In the genomic region with DNA sequence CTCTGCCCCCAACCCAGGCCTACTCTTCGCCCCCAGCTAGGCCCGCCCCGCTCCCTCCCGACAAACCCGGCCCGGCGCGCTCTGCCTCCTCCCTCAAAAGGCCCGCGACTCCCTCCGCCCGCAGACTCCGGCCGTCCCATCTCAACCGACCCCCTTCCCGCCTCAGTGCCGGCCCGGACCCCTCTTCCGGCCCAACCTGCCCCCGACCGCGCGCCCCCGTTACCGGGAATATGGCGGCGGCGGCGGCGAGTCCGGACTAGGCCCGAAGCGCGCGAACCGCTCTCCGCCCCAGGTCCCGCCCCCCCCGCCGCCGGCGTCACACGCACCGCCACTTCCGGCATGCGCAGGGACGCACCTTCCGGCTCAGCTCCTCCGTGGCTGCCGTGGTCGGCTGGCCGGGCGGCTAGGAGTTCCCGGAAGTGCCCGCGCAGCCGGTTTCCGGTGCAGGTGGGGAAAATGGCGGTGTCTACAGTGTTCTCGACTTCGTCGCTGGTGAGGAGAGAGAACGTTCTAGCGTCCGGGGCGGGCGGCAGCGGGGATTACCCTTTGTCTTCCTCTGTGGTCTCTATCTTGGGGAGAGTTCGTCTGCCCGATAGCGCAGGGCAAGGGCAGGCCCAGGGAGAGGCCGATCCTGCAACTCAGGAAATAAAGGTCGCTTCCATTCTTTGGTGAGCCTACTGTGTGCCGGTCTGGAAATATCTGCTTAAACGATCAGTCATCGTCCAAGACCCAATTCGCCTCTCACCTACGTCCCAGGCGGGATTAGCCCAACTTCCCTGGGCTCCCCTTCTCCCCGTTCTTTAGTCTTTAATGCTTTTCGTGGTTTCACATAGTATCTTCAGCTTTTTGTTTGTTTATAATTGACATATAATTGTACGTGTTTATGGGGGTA, we compare ENCODE assay signal across 8 cellular contexts. TPM values are rescaled to one million over a fixed set of nuclear protein-coding genes. Genes with fewer than 3 reads are reported as not detected.
DNase-seq lines count a peak whose midpoint lies in the region; FAIRE-seq and TF ChIP-seq lines count a peak whose summit lies in the region.

A gene with protein sequence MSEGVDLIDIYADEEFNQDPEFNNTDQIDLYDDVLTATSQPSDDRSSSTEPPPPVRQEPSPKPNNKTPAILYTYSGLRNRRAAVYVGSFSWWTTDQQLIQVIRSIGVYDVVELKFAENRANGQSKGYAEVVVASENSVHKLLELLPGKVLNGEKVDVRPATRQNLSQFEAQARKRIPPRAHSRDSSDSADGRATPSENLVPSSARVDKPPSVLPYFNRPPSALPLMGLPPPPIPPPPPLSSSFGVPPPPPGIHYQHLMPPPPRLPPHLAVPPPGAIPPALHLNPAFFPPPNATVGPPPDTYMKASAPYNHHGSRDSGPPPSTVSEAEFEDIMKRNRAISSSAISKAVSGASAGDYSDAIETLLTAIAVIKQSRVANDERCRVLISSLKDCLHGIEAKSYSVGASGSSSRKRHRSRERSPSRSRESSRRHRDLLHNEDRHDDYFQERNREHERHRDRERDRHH (minus strand): TSS at position 285 of the 892 bp plus-strand sequence. CDS start 740 bp downstream, outside the sequence.
A gene (plus strand): TSS at position 434 of the 892 bp plus-strand sequence. CDS start 23 bp downstream, at position 457.

- peak within 1 kb of the TSS; percentile 89 for H3K23ac ChIP-seq in neuronal stem cell (ENCODE audit: low read depth, low read length, poor library complexity)

- H3K36me3 Mint-ChIP-seq in activated naive CD4-positive, alpha-beta T cell treated with anti-CD3 and anti-CD28 coated beads for 36 hours (ENCODE audit: low read depth): peaks cover 33% of the 10 kb centered on the region

- peak within 1 kb of the TSS; percentile 100 for H3K18ac ChIP-seq in neuronal stem cell (ENCODE audit: low read length)

- H3K4me1 ChIP-seq in neuronal stem cell (ENCODE audit: control insufficient read depth in 2 of 2, insufficient read depth in 1 of 2, low read depth in 1 of 2, low read length in 2 of 2) (peaks cover 0 to 8% of the 10 kb centered on the region in 2 donors), subcutaneous abdominal adipose tissue (ENCODE audit: control insufficient read depth in 5 of 5, insufficient read depth in 5 of 5, low read length in 5 of 5) (peaks cover 3 to 30% (median 20%) of the 10 kb centered on the region in 5 donors)

- CTCF ChIA-PET in activated naive CD4-positive, alpha-beta T cell treated with anti-CD3 and anti-CD28 coated beads for 36 hours (lab: Charles Lee): interaction anchor here (1.0 to 1.6 kb wide), 4 partner anchors 16 to 94 kb away, joined by 4 to 10 read pairs (median 8); a partner anchor contains a TSS

- H3K14ac ChIP-seq in neuronal stem cell (ENCODE audit: low read length): peak within 1 kb of the TSS; percentile 98

- peaks cover 3% of the 10 kb centered on the region for H3K79me1 ChIP-seq in neuronal stem cell (ENCODE audit: low read depth, low read length)

- no peak within 1 kb of the TSS for H4K91ac ChIP-seq in neuronal stem cell (ENCODE audit: low read depth, low read length, poor library complexity)

- H3K27ac Mint-ChIP-seq in activated naive CD4-positive, alpha-beta T cell treated with anti-CD3 and anti-CD28 coated beads for 36 hours: peak within 1 kb of the TSS; percentile 97

- peak within 1 kb of the TSS; percentile 98 for H2BK5ac ChIP-seq in neuronal stem cell (ENCODE audit: low read length)

- H2AFZ ChIP-seq in neuronal stem cell (ENCODE audit: low read length): peak within 1 kb of the TSS; percentile 95

- peak; percentile 92 for TF ChIP-seq POLR2A in NB4 (IDR thresholded peaks at IDR 0.05; ENCODE audit: extremely low read depth, insufficient read length)

- peak within 1 kb of the TSS; percentile 78 for H3K4me2 ChIP-seq in neuronal stem cell (ENCODE audit: insufficient read depth, low read length, poor library complexity, severe bottlenecking)

- no peak within 1 kb of the TSS for H2BK12ac ChIP-seq in neuronal stem cell (ENCODE audit: low read length)

- H3K4me3 Mint-ChIP-seq in activated naive CD4-positive, alpha-beta T cell treated with anti-CD3 and anti-CD28 coated beads for 36 hours: peak within 1 kb of the TSS; percentile 98

- intact Hi-C loops in activated naive CD4-positive, alpha-beta T cell treated with anti-CD3 and anti-CD28 coated beads for 36 hours (cut with micrococcal nuclease): loop anchor here (1.0 to 5.0 kb wide), 9 partner anchors 17 to 587 kb away; a partner anchor contains a TSS

- H3K9me3 Mint-ChIP-seq in activated naive CD4-positive, alpha-beta T cell treated with anti-CD3 and anti-CD28 coated beads for 36 hours: no peaks in the 10 kb centered on the region

- H2BK15ac ChIP-seq in neuronal stem cell (ENCODE audit: low read length): peak within 1 kb of the TSS; percentile 82

- peaks cover 23 to 68% of the 10 kb centered on the region in 2 donors for H3K36me3 ChIP-seq in neuronal stem cell (replicated peaks in 1 of 2; ENCODE audit: control insufficient read depth in 2 of 2, insufficient read depth in 2 of 2, low read length in 2 of 2)
- H3K36me3 ChIP-seq in subcutaneous abdominal adipose tissue (ENCODE audit: control insufficient read depth in 5 of 5, insufficient read depth in 5 of 5, low read length in 5 of 5): peaks cover 21 to 42% (median 31%) of the 10 kb centered on the region in 5 donors

- peak within 1 kb of the TSS; percentile 93 for H3K27ac ChIP-seq in neuronal stem cell (replicated peaks; ENCODE audit: low read length)
- peak within 1 kb of the TSS; percentile 97 for H3K27ac ChIP-seq in subcutaneous abdominal adipose tissue (ENCODE audit: low read depth, low read length)

- H3K4me3 ChIP-seq in HFF-Myc (replicated peaks; ENCODE audit: low read depth, low read length) (peak within 1 kb of the TSS; percentile 85), NB4 (ENCODE audit: low read depth, low read length) (peak within 1 kb of the TSS; percentile 89), neuronal stem cell (ENCODE audit: low read length in 2 of 2) (peak within 1 kb of the TSS; percentile 60 to 94), subcutaneous abdominal adipose tissue (ENCODE audit: low read depth in 1 of 5, low read length in 5 of 5) (peak within 1 kb of the TSS; percentile 85 to 99 (median 96))

- no peak for FAIRE-seq in frontal cortex (lab: Jason Lieb, UNC)

- no CpG with 5 or more reads among the region's 82 CpGs for WGBS in neuronal stem cell (ENCODE audit: extremely low coverage in 2 of 2, insufficient read length in 2 of 2, insufficient replicate concordance in 1 of 2), 2 donors

- peak within 1 kb of the TSS; percentile 44 for H2BK120ac ChIP-seq in neuronal stem cell (ENCODE audit: low read depth, low read length)

- H3K4me1 Mint-ChIP-seq in activated naive CD4-positive, alpha-beta T cell treated with anti-CD3 and anti-CD28 coated beads for 36 hours (ENCODE audit: low read depth): peaks cover 65% of the 10 kb centered on the region

- H2AK5ac ChIP-seq in neuronal stem cell (ENCODE audit: low read depth, low read length): peak within 1 kb of the TSS; percentile 76

- TF ChIP-seq CTCF in HFF-Myc (IDR thresholded peaks at IDR 0.05; ENCODE audit: low read depth, low read length, missing control alignments): no peak
- no peak for TF ChIP-seq CTCF in NB4 (IDR thresholded peaks at IDR 0.05; ENCODE audit: low read depth, low read length)

- H3K27me3 Mint-ChIP-seq in activated naive CD4-positive, alpha-beta T cell treated with anti-CD3 and anti-CD28 coated beads for 36 hours (ENCODE audit: low read depth): no peaks in the 10 kb centered on the region

- H3K9ac ChIP-seq in neuronal stem cell (ENCODE audit: low read depth, low read length, poor library complexity) (peak within 1 kb of the TSS; percentile 96), subcutaneous abdominal adipose tissue (ENCODE audit: low read length in 5 of 5) (peak within 1 kb of the TSS; percentile 97 to 99 (median 99))

- H3K27me3 ChIP-seq in neuronal stem cell (ENCODE audit: control insufficient read depth in 3 of 3, insufficient read depth in 3 of 3, low read depth in 1 of 3, low read length in 3 of 3) (no peaks in the 10 kb centered on the region), subcutaneous abdominal adipose tissue (ENCODE audit: control insufficient read depth in 5 of 5, insufficient read depth in 4 of 5, low read length in 5 of 5) (no peaks in the 10 kb centered on the region)

- H3K4ac ChIP-seq in neuronal stem cell (ENCODE audit: low read length): peak within 1 kb of the TSS; percentile 97

- H3K9me3 ChIP-seq in neuronal stem cell (replicated peaks in 1 of 2; ENCODE audit: control insufficient read depth in 2 of 2, insufficient read depth in 1 of 2, low read depth in 1 of 2, low read length in 2 of 2): peaks cover 0 to 6% of the 10 kb centered on the region in 2 donors
- H3K9me3 ChIP-seq in subcutaneous abdominal adipose tissue (ENCODE audit: control insufficient read depth in 5 of 5, low read length in 5 of 5): no peaks in the 10 kb centered on the region

- H4K8ac ChIP-seq in neuronal stem cell (ENCODE audit: low read depth, low read length): peak within 1 kb of the TSS; percentile 92

- DNase-seq in GM04503 (ENCODE audit: low read depth) (peak; percentile 55), HFF-Myc (ENCODE audit: extremely low read depth, low read depth) (peak; percentile 75), NB4 (ENCODE audit: low read depth) (peak; percentile 98), SK-N-DZ (ENCODE audit: low spot score) (peak; percentile 95), frontal cortex (ENCODE audit: low spot score in 2 of 2) (peak; percentile 95), neuronal stem cell (ENCODE audit: low spot score) (peak; percentile 94)
- peak; percentile 98 for DNase-seq in activated naive CD4-positive, alpha-beta T cell treated with anti-CD3 and anti-CD28 coated beads for 36 hours

RNA-seq across cellular contexts. Expression of the first gene that starts in this region (rescaled TPM):
- polyA plus RNA-seq in SK-N-DZ (2014; cell fraction: cytosol; rRNA removed): 64.0 and 78.8 TPM in 2 replicates
- polyA plus RNA-seq in SK-N-DZ (2014; cell fraction: nucleus; rRNA removed): 130 and 149 TPM in 2 replicates
- total RNA-seq in activated naive CD4-positive, alpha-beta T cell treated with anti-CD3 and anti-CD28 coated beads for 36 hours: 100 to 1,000 TPM; 106 to 108 TPM
- total RNA-seq in frontal cortex: 15.5 TPM
- 126 TPM for polyA plus RNA-seq in neuronal stem cell (2013, experiment 1 of 2)
- polyA plus RNA-seq in neuronal stem cell (2013, experiment 2 of 2): 123 TPM

RNA-seq across cellular contexts. Expression of the second gene that starts in this region (rescaled TPM):
- 37.7 and 41.8 TPM in 2 replicates for polyA plus RNA-seq in SK-N-DZ (2014; cell fraction: cytosol; rRNA removed)
- polyA plus RNA-seq in SK-N-DZ (2014; cell fraction: nucleus; rRNA removed): 45.3 and 48.5 TPM in 2 replicates
- total RNA-seq in activated naive CD4-positive, alpha-beta T cell treated with anti-CD3 and anti-CD28 coated beads for 36 hours: 10 to 100 TPM; 23.7 to 27.0 TPM
- total RNA-seq in frontal cortex: 68.5 TPM
- 16.8 TPM for polyA plus RNA-seq in neuronal stem cell (2013, experiment 1 of 2)
- polyA plus RNA-seq in neuronal stem cell (2013, experiment 2 of 2): 16.3 TPM

Comparison
In these comparisons a context has a peak if more than half of its experiments do, and no peak if none do; other contexts are left out.
1. Peak in every context shown above with its lines: DNase-seq, H3K4me3 ChIP-seq and H3K27ac ChIP-seq.